Comparison of ENCODE assay signal across 8 cellular contexts in genomic region chrX:137891431-137891830, GRCh38.
"Had no signal": no experiment of that assay in that cellular context is flagged by ENCODE, and none has a peak within 500 bp of the region (broad histone marks: within the 10 kb centered on the region; RNA-seq: fewer than 3 reads in every experiment).

No MANE protein-coding gene starts in this region.

- H3K4me3 Mint-ChIP-seq: GM23338, H9, HFFc6 had no signal

- H3K9ac ChIP-seq: GM23248 had no signal

- H3K9me3 Mint-ChIP-seq: GM23338 had no signal

- H3K4me3 ChIP-seq: GM23248, GM23338, HAP-1 had no signal

- H3K36me3 ChIP-seq: HAP-1 had no signal

- H3K4me2 ChIP-seq: GM23338 had no signal

- H3K27ac Mint-ChIP-seq: GM23338, H9, HFFc6 had no signal

- H3K27ac ChIP-seq: GM23248 had no signal

- H3K9me3 ChIP-seq: HAP-1 had no signal

- DNase-seq: GM23248, GOT3, H7, H9, HCEC 1CT, HFFc6 had no signal
